1 cellular context compared by ENCODE assay signal in the genomic region with DNA sequence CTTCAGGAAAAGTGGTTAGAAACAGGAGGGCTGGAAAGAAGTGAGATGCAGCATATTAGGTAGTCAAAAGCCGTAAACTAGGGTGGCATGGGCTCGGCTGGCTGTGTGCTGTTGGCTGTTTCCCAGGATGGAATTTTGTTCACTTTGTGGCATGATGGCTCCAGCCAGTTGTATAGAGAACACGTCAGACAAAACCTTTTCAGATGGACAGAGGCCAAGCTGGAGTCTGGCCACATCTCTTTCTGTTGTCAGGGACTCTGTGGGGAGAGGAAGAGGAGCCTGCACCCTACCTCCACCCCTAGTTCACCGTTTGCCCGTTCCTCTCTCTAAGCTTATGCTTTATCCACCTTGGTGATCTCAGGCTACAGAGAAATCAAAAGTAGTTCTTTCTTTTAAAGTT.
TF ChIP-seq lines count a peak whose summit lies in the region.

No MANE protein-coding gene starts in this region.

TF ChIP-seq in IMR-90, 13 proteins besides CTCF, POLR2A, EP300 and RAD21:
- TF ChIP-seq BHLHE40 (IDR thresholded peaks at IDR 0.05; ENCODE audit: low read depth, low read length) (no peak), CHD1 (IDR thresholded peaks at IDR 0.05; ENCODE audit: low read depth, low read length) (no peak), MXI1 (IDR thresholded peaks at IDR 0.05; ENCODE audit: borderline replicate concordance, low read depth, low read length) (no peak), NFE2L2 (IDR thresholded peaks at IDR 0.05; ENCODE audit: low read depth, low read length) (no peak), SMC3 (IDR thresholded peaks at IDR 0.05; ENCODE audit: low read depth, low read length) (no peak), CEBPB (IDR thresholded peaks at IDR 0.05; ENCODE audit: low read depth, low read length) (no peak), MAFK (IDR thresholded peaks at IDR 0.05; ENCODE audit: low read depth, low read length) (no peak), RFX5 (IDR thresholded peaks at IDR 0.05; ENCODE audit: low read depth, low read length) (no peak)
- TF ChIP-seq, protein P1, sequence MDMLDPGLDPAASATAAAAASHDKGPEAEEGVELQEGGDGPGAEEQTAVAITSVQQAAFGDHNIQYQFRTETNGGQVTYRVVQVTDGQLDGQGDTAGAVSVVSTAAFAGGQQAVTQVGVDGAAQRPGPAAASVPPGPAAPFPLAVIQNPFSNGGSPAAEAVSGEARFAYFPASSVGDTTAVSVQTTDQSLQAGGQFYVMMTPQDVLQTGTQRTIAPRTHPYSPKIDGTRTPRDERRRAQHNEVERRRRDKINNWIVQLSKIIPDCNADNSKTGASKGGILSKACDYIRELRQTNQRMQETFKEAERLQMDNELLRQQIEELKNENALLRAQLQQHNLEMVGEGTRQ (IDR thresholded peaks at IDR 0.05; ENCODE audit: low read depth, low read length), result no peak
- TF ChIP-seq, protein P2, sequence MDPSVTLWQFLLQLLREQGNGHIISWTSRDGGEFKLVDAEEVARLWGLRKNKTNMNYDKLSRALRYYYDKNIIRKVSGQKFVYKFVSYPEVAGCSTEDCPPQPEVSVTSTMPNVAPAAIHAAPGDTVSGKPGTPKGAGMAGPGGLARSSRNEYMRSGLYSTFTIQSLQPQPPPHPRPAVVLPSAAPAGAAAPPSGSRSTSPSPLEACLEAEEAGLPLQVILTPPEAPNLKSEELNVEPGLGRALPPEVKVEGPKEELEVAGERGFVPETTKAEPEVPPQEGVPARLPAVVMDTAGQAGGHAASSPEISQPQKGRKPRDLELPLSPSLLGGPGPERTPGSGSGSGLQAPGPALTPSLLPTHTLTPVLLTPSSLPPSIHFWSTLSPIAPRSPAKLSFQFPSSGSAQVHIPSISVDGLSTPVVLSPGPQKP (IDR thresholded peaks at IDR 0.05; ENCODE audit: borderline replicate concordance, low read depth, low read length), result no peak
